In the genomic region with DNA sequence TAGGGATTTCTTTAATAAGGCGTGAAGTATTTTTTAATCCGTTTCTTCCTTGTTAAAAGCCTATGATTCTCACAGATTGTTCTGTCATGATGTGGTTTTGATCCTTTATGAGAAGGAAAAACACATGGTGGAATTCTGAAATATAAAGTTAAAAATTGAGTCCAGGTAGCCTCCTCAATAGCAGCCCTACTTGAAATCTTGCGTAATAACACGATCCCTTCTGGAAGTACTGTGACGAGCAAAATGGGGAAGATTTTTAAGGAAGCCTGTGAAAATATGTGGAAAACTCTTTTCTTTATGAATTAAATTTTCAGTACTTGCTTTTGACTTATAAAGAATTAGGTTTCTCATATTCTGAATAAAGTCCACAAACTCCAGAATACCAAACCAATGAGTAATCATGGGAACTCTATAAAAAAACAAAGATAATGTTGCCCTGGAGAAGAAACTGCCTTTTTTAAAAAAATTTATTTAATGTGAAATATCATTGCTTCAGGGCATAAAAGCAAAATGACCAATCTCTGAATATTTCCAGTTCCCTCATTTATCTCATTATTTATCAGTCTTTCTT, we compare ENCODE assay signal across 13 cellular contexts.
A peak's percentile ranks its signal among the peaks of the same experiment; 100 is the strongest.
DNase-seq lines count a peak whose midpoint lies in the region; ATAC-seq, FAIRE-seq and TF ChIP-seq lines count a peak whose summit lies in the region.
"Had no signal": no experiment of that assay in that cellular context is flagged by ENCODE, and none has a peak within 500 bp of the region (broad histone marks: within the 10 kb centered on the region; RNA-seq: fewer than 3 reads in every experiment).

No MANE protein-coding gene starts in this region.

- POLR2A ChIA-PET in A549 (lab: Yijun Ruan, JAX), result no interaction called here

- TF ChIP-seq EP300 in A549 (IDR thresholded peaks at IDR 0.05), result no peak

- TF ChIP-seq POLR2A in A549 (IDR thresholded peaks at IDR 0.05; ENCODE audit: low read length), result no peak

- H3K4me2 ChIP-seq in A549, result peak overlapping the region; percentile 45

- H3K9me3 ChIP-seq in A549 (no peaks in the 10 kb centered on the region), aorta (ENCODE audit: control insufficient read depth, low read length) (no peaks in the 10 kb centered on the region)

- ATAC-seq in A549 (no peak), HG03139 (IDR thresholded peaks at IDR 0.05; ENCODE audit: unreplicated experiment) (no peak), aorta (ENCODE audit: low FRiP score) (no peak)

- H3K36me3 Mint-ChIP-seq in mesothelial cell of epicardium, result no peaks in the 10 kb centered on the region
- H3K36me3 Mint-ChIP-seq: activated naive CD4-positive, alpha-beta T cell treated with anti-CD3 and anti-CD28 coated beads, Interleukin-2, amount 10 ng/mL, durations not matched to agents 7 days and 5 days had no signal

- H3K4me3 ChIP-seq in A549, result no peak overlapping the region
- peak overlapping the region in 1 of 2 donors; percentile 8 for H3K4me3 ChIP-seq in aorta (ENCODE audit: low read length in 2 of 2)

- intact Hi-C loops in aorta (cut with DNase I), result loop anchor here in 1 of 2 donors (5.0 kb wide), 1 partner anchor 54 kb away; no protein-coding TSS in a partner anchor

- H3K9me3 Mint-ChIP-seq in mesothelial cell of epicardium, result peaks cover 12% of the 10 kb centered on the region
- H3K9me3 Mint-ChIP-seq: activated naive CD4-positive, alpha-beta T cell treated with anti-CD3 and anti-CD28 coated beads, Interleukin-2, amount 10 ng/mL, durations not matched to agents 7 days and 5 days had no signal

- H3K27ac Mint-ChIP-seq in mesothelial cell of epicardium, result peak overlapping the region; percentile 77
- H3K27ac Mint-ChIP-seq: activated naive CD4-positive, alpha-beta T cell treated with anti-CD3 and anti-CD28 coated beads, Interleukin-2, amount 10 ng/mL, durations not matched to agents 7 days and 5 days had no signal

- FAIRE-seq in A549 (lab: Jason Lieb, UNC) (no peak), GM19239 (lab: Jason Lieb, UNC) (no peak)

- H3K4me3 Mint-ChIP-seq in mesothelial cell of epicardium, result no peak overlapping the region
- H3K4me3 Mint-ChIP-seq: activated naive CD4-positive, alpha-beta T cell treated with anti-CD3 and anti-CD28 coated beads, Interleukin-2, amount 10 ng/mL, durations not matched to agents 7 days and 5 days had no signal

- no peaks in the 10 kb centered on the region for H3K27me3 Mint-ChIP-seq in mesothelial cell of epicardium (ENCODE audit: low read depth)
- H3K27me3 Mint-ChIP-seq: activated naive CD4-positive, alpha-beta T cell treated with anti-CD3 and anti-CD28 coated beads, Interleukin-2, amount 10 ng/mL, durations not matched to agents 7 days and 5 days had no signal

- H3K27me3 ChIP-seq in aorta (ENCODE audit: control insufficient read depth in 1 of 2, insufficient read depth in 2 of 2, low read length in 1 of 2), result no peaks in the 10 kb centered on the region

- DNase-seq in A549 (ENCODE audit: low read depth in 1 of 2, low spot score in 1 of 2), result no peak
- DNase-seq in NCI-H524 treated with DMSO at 0.1 percent for 48 hours (lab: John Stamatoyannopoulos, UW), result peak; percentile 60
- peak; percentile 12 for DNase-seq in dermis blood vessel endothelial cell
- DNase-seq in mesothelial cell of epicardium (ENCODE audit: low spot score in 2 of 2, unreplicated experiment in 2 of 2), result no peak
- DNase-seq in amygdala (lab: John Stamatoyannopoulos, UW), result no peak
- no peak for DNase-seq in aorta
- DNase-seq in GM19239 (ENCODE audit: insufficient read length, low spot score), result no peak
- DNase-seq: ACHN; activated naive CD4-positive, alpha-beta T cell treated with anti-CD3 and anti-CD28 coated beads, Interleukin-2, amount 10 ng/mL, durations not matched to agents 7 days and 5 days; DMS79; KG1; NCI-H2081 had no signal

- TF ChIP-seq CTCF in A549 (IDR thresholded peaks at IDR 0.05), result no peak
- no peak for TF ChIP-seq CTCF in mesothelial cell of epicardium (IDR thresholded peaks at IDR 0.05; ENCODE audit: unreplicated experiment)

- H3K27ac ChIP-seq in A549 (peak overlapping the region; percentile 6 to 42; a peak in 3 of 6 replicates), aorta (ENCODE audit: low read depth in 1 of 2, low read length in 2 of 2) (no peak overlapping the region)

- CTCF ChIA-PET in A549 (lab: Yijun Ruan, JAX), result no interaction called here

- TF ChIP-seq RAD21 in A549 (conservative IDR thresholded peaks at IDR 0.05 in 1 of 2, IDR thresholded peaks at IDR 0.05 in 1 of 2), result no peak

- peaks cover 29% of the 10 kb centered on the region for H3K4me1 Mint-ChIP-seq in mesothelial cell of epicardium
- H3K4me1 Mint-ChIP-seq: activated naive CD4-positive, alpha-beta T cell treated with anti-CD3 and anti-CD28 coated beads, Interleukin-2, amount 10 ng/mL, durations not matched to agents 7 days and 5 days had no signal

- H3K4me1 ChIP-seq in A549, result peaks cover 30% of the 10 kb centered on the region
- no peaks in the 10 kb centered on the region for H3K4me1 ChIP-seq in aorta (ENCODE audit: control insufficient read depth in 1 of 2, insufficient read depth in 2 of 2, low read length in 2 of 2)

- 61% methylated on average over 5 of the region's 5 CpGs for WGBS in A549 (ENCODE audit: missing lambda C conversion rate)
- WGBS in aorta, 2 donors, result 5 to 7% methylated on average over 5 of the region's 5 CpGs

- no peaks in the 10 kb centered on the region for H3K36me3 ChIP-seq in aorta (ENCODE audit: control insufficient read depth in 1 of 2, insufficient read depth in 2 of 2, low read length in 1 of 2)

TF ChIP-seq in A549, 52 proteins besides CTCF, POLR2A, EP300 and RAD21:
- peak; percentile 57 to 88 for TF ChIP-seq CEBPB (IDR thresholded peaks at IDR 0.05)
- TF ChIP-seq, protein P1, sequence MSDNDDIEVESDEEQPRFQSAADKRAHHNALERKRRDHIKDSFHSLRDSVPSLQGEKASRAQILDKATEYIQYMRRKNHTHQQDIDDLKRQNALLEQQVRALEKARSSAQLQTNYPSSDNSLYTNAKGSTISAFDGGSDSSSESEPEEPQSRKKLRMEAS (IDR thresholded peaks at IDR 0.05), result no peak
TF ChIP-seq in A549: peak in this region for 1.

Comparison
In these comparisons a context has a peak if more than half of its experiments do, and no peak if none do; other contexts are left out.
1. DNase-seq: peak in NCI-H524 treated with DMSO at 0.1 percent for 48 hours (single experiment) and dermis blood vessel endothelial cell (single experiment); none in A549 (0 of 2), mesothelial cell of epicardium (0 of 2), amygdala (0 of 56), aorta (0 of 2) and GM19239 (single experiment).
2. H3K27ac ChIP-seq: peak in A549 (2 of 2); none in aorta (0 of 2).